15 cellular contexts compared by ENCODE assay signal in the genomic region with DNA sequence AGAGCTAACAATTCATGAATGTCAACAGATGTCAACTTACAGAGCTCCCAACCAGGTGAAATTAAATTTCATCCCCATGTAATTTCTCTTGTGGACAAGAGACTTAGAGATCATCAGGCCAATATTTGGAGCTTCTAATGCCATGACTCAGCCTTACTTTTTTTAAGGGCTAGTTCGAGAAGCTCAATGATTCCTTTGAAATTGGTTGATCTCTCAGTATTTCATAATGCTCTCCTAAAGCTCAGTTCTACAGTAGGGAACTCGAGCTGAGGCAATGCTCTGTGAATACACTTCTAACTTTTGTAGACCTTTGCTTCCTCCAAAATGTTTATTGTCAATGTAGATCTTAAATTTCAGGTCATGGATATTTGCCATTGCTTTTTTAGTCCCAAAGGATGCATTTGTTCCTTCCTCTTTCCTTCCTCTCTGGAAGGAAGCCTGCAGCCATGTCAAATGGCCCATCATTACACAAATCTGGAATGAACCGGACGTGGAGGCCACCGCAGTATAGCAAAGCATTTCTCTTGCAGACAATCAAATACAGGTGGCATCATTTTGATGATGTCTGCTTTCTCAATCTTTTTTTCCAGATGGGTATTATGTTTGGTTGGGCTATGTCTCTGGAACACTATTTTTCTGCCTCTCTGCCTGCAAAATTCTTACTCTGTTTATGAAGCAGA. TPM values are rescaled to one million over a fixed set of nuclear protein-coding genes. Genes with fewer than 3 reads are reported as not detected.
A peak's percentile ranks its signal among the peaks of the same experiment; 100 is the strongest.
DNase-seq lines count a peak whose midpoint lies in the region; TF ChIP-seq lines count a peak whose summit lies in the region.
"Had no signal": no experiment of that assay in that cellular context is flagged by ENCODE, and none has a peak within 500 bp of the region (broad histone marks: within the 10 kb centered on the region; RNA-seq: fewer than 3 reads in every experiment).

No MANE protein-coding gene starts in this region.

- H3K79me2 ChIP-seq in OCI-LY1 (ENCODE audit: insufficient read depth, low read length): peaks cover 15% of the 10 kb centered on the region

- H3K4me2 ChIP-seq in OCI-LY1 (ENCODE audit: low read length): peak overlapping the region; percentile 89

- peaks cover 16% of the 10 kb centered on the region; the same call in 1 of the 2 replicates for H3K36me3 ChIP-seq in OCI-LY1 (ENCODE audit: insufficient read depth, low read length)
- peaks cover 0 to 21% (median 0%) of the 10 kb centered on the region in 3 donors for H3K36me3 ChIP-seq in esophagus squamous epithelium
- peaks cover 15% of the 10 kb centered on the region for H3K36me3 ChIP-seq in thymus (ENCODE audit: control insufficient read depth, insufficient read depth)
- H3K36me3 ChIP-seq: SJSA1 had no signal

- H3K4me1 ChIP-seq in OCI-LY1 (ENCODE audit: insufficient read depth, low read length, severe bottlenecking): peaks cover 95% of the 10 kb centered on the region
- H3K4me1 ChIP-seq in esophagus squamous epithelium: peaks cover 0 to 57% (median 23%) of the 10 kb centered on the region in 3 donors
- H3K4me1 ChIP-seq in thymus (ENCODE audit: control insufficient read depth, insufficient read depth, low read length): peaks cover 51% of the 10 kb centered on the region
- H3K4me1 ChIP-seq: body of pancreas, SJSA1 had no signal

- H3K27me3 ChIP-seq in OCI-LY1 (ENCODE audit: insufficient read depth, low read length) (no peaks in the 10 kb centered on the region), esophagus squamous epithelium (no peaks in the 10 kb centered on the region), thymus (ENCODE audit: control insufficient read depth, insufficient read depth) (no peaks in the 10 kb centered on the region)
- H3K27me3 ChIP-seq: body of pancreas, SJSA1 had no signal

- no peaks in the 10 kb centered on the region for H4K20me1 ChIP-seq in OCI-LY1 (ENCODE audit: insufficient read depth, low read length)

- TF ChIP-seq CTCF in OCI-LY1 (IDR thresholded peaks at IDR 0.05; ENCODE audit: low read length): no peak
- no peak for TF ChIP-seq CTCF in esophagus squamous epithelium (IDR thresholded peaks at IDR 0.05)

- H3K27ac ChIP-seq in OCI-LY1 (ENCODE audit: low read depth, low read length, poor library complexity, severe bottlenecking) (peak overlapping the region; percentile 96), esophagus squamous epithelium (peak overlapping the region; percentile 32 to 85 (median 75)), thymus (ENCODE audit: low read depth) (peak overlapping the region; percentile 100)
- H3K27ac ChIP-seq: epithelial cell of prostate, SJSA1 had no signal

- DNase-seq in activated effector memory CD4-positive, alpha-beta T cell treated with anti-CD3 and anti-CD28 coated beads, Interleukin-2, amount 50 U/mL, for 16 hours: peak; percentile 60
- no peak for DNase-seq in activated effector memory CD4-positive, alpha-beta T cell treated with Interleukin-2 at 50 U/mL for 16 hours
- DNase-seq in esophagus squamous epithelium (lab: John Stamatoyannopoulos, UW) (no peak), SKM-1 (lab: John Stamatoyannopoulos, UW; ENCODE audit: unreplicated experiment) (no peak), NCI-H2171 (lab: John Stamatoyannopoulos, UW) (no peak)
- no peak for DNase-seq in effector CD8-positive, alpha-beta T cell (lab: John Stamatoyannopoulos, UW)
- DNase-seq: activated CD4-positive, alpha-beta T cell treated with anti-CD3 and anti-CD28 coated beads for 4 hours; body of pancreas; GOT3; NCI-H2227 treated with DMSO at 0.1 percent for 48 hours had no signal

- intact Hi-C loops in esophagus squamous epithelium (cut with DNase I): no loop called here

- TF ChIP-seq POLR2A in esophagus squamous epithelium (IDR thresholded peaks at IDR 0.05): no peak

- H3K9me3 ChIP-seq in OCI-LY1 (ENCODE audit: low read length) (no peaks in the 10 kb centered on the region), esophagus squamous epithelium (no peaks in the 10 kb centered on the region), thymus (ENCODE audit: control insufficient read depth) (no peaks in the 10 kb centered on the region)
- H3K9me3 ChIP-seq: body of pancreas, SJSA1 had no signal

- H3K9ac ChIP-seq in OCI-LY1 (ENCODE audit: low read length): peak overlapping the region; percentile 77

- WGBS in esophagus squamous epithelium, 2 donors: 54 to 76% methylated on average over 5 of the region's 5 CpGs
- 79% methylated on average over 5 of the region's 5 CpGs for WGBS in thymus

- H2AFZ ChIP-seq in OCI-LY1 (ENCODE audit: low read length): no peak overlapping the region

- H3F3A ChIP-seq in OCI-LY1 (ENCODE audit: insufficient read depth, low read length): no peaks in the 10 kb centered on the region

- H3K4me3 ChIP-seq in OCI-LY1 (ENCODE audit: low read depth, low read length, poor library complexity, severe bottlenecking) (peak overlapping the region; percentile 68), esophagus squamous epithelium (no peak overlapping the region), thymus (ENCODE audit: low read length) (peak overlapping the region; percentile 87)
- H3K4me3 ChIP-seq: body of pancreas, K562, SJSA1 had no signal

- no peaks in the 10 kb centered on the region for H3K9me2 ChIP-seq in OCI-LY1 (ENCODE audit: low read depth, low read length)

RNA-seq across cellular contexts. Expression of a gene that starts 28.3 kb away (rescaled TPM):
- total RNA-seq in esophagus squamous epithelium: 10 to 100 TPM; 14.9 to 21.2 (median 17.5) TPM
- polyA plus RNA-seq in thymus: 12.0 TPM

Comparison
In these comparisons a context has a peak if more than half of its experiments do, and no peak if none do; other contexts are left out.
1. H3K4me3 ChIP-seq: peak in OCI-LY1 (single experiment) and thymus (single experiment); none in esophagus squamous epithelium (0 of 4).
2. Peak in every context shown above with its lines, with median percentiles within 50 percentile points of each other: H3K27ac ChIP-seq.